ENCODE assay signal across 1 cellular context in the genomic region with DNA sequence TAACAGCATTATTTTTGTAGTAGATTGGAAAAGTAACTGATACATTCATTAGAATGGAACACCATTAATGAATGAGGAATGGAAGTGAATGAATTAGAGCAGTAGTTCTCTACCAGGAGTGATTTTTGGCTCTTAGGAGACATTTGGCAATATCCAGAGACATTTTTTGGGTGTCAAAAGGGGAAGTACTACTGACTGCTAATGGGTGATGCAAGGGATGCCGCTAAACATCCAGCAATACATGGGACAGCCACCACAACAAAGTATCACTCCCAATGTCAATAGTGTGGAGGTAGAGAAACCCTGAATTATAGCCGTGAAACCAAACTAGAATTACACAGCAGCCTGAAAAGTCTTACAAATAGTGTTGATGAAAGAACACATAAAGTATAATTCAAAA.
TF ChIP-seq lines count a peak whose summit lies in the region.

No MANE protein-coding gene starts in this region.

TF ChIP-seq in H1, 55 proteins besides CTCF, POLR2A, EP300 and RAD21:
- TF ChIP-seq ZNF274 (IDR thresholded peaks at IDR 0.05; ENCODE audit: borderline replicate concordance, extremely low read depth, low read length) (no peak), CEBPB (IDR thresholded peaks at IDR 0.05; ENCODE audit: low read depth, low read length) (no peak), POLR2AphosphoS5 (IDR thresholded peaks at IDR 0.05; ENCODE audit: low read depth, low read length) (no peak), EGR1 (IDR thresholded peaks at IDR 0.05; ENCODE audit: borderline replicate concordance, low read depth, low read length) (no peak), NRF1 (IDR thresholded peaks at IDR 0.05; ENCODE audit: low read depth, low read length) (no peak), BCL11A (IDR thresholded peaks at IDR 0.05; ENCODE audit: low read depth in 2 of 2, low read length in 2 of 2) (no peak), SRF (IDR thresholded peaks at IDR 0.05; ENCODE audit: low read depth, low read length) (no peak), HDAC6 (IDR thresholded peaks at IDR 0.05; ENCODE audit: low read depth, low read length) (no peak), SIX5 (IDR thresholded peaks at IDR 0.05; ENCODE audit: low read depth, low read length) (no peak), RFX5 (IDR thresholded peaks at IDR 0.05; ENCODE audit: borderline replicate concordance, low read depth, low read length) (no peak), SP1 (IDR thresholded peaks at IDR 0.05; ENCODE audit: low read depth, low read length) (no peak)
- TF ChIP-seq, protein P1, sequence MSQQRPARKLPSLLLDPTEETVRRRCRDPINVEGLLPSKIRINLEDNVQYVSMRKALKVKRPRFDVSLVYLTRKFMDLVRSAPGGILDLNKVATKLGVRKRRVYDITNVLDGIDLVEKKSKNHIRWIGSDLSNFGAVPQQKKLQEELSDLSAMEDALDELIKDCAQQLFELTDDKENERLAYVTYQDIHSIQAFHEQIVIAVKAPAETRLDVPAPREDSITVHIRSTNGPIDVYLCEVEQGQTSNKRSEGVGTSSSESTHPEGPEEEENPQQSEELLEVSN (IDR thresholded peaks at IDR 0.05) = no peak
- TF ChIP-seq, protein P2, sequence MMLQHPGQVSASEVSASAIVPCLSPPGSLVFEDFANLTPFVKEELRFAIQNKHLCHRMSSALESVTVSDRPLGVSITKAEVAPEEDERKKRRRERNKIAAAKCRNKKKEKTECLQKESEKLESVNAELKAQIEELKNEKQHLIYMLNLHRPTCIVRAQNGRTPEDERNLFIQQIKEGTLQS (IDR thresholded peaks at IDR 0.05; ENCODE audit: insufficient read depth, low read depth, low read length) = no peak
